Comparison of ENCODE assay signal across 1 cellular context in genomic region chr17:36742267-36743000, GRCh38.
TF ChIP-seq lines count a peak whose summit lies in the region.

No MANE protein-coding gene starts in this region.

TF ChIP-seq in GM12891, 5 proteins besides CTCF, POLR2A, EP300 and RAD21:
- no peak for TF ChIP-seq SPI1 (IDR thresholded peaks at IDR 0.05; ENCODE audit: low read depth, low read length)
- no peak for TF ChIP-seq POLR2AphosphoS5 (IDR thresholded peaks at IDR 0.05; ENCODE audit: low read depth, low read length)
- TF ChIP-seq TAF1 (IDR thresholded peaks at IDR 0.05; ENCODE audit: low read depth, low read length) = no peak
- TF ChIP-seq PAX5 (IDR thresholded peaks at IDR 0.05; ENCODE audit: insufficient read depth, low read length, severe bottlenecking) = no peak
- no peak for TF ChIP-seq POU2F2 (IDR thresholded peaks at IDR 0.05; ENCODE audit: low read depth, low read length)
TF ChIP-seq in GM12891: peak in this region for 0.
